ENCODE assay signal across 8 cellular contexts in the genomic region with DNA sequence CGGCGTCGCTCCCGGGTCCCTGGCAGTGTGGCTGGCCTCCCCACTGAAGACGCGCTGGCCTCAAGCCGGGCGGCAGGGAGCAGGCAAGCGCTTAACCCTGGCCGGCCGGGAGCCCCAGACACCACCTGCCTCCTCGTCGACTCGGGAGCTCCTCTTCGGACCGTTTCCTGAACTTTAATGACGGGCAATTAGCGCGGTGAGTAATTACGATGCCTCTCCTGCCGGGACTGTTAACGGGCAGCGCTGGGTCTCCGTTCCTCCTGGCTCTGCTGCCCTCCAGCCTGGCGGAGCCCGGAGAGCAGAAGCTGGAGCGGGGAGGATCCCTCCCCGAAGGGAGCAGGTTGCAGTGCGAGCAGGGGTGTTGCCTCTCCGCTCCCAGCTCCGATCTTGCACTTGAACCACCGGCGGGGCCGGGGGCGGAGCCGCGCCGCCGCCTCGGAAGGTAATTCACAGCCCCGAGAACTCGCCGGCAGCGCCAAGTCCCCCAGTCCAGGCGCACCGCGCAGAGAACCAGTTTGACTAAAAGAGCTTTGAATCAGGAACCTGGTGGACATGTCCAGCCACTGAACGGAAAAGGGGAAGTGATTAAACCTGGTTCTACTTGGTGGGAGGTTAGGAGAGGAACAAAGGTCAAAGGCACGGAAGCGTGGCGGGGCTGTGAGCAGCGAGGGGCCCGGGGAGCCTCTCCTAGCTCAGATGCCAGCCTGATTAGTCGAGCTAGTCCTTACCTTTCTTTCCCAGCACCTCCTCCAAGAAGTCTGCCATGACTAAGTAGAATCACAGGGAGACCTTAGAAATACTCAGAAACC. TPM values are rescaled to one million over a fixed set of nuclear protein-coding genes. Genes with fewer than 3 reads are reported as not detected.
DNase-seq lines count a peak whose midpoint lies in the region; ATAC-seq, FAIRE-seq and TF ChIP-seq lines count a peak whose summit lies in the region.

No MANE protein-coding gene starts in this region.

- peak overlapping the region; percentile 99 for H3K4me2 ChIP-seq in astrocyte (ENCODE audit: low read length)

- peak; percentile 84 for DNase-seq in SKM-1 (lab: John Stamatoyannopoulos, UW; ENCODE audit: unreplicated experiment)
- peak; percentile 5 for DNase-seq in astrocyte (ENCODE audit: low read depth)
- DNase-seq in GDM1 (lab: John Stamatoyannopoulos, UW) = no peak

- peaks cover 3% of the 10 kb centered on the region for H3K4me1 Mint-ChIP-seq in astrocyte (ENCODE audit: low read depth, unreplicated experiment)

- H3K4me1 ChIP-seq in ES-I3 (ENCODE audit: insufficient read depth, low read length) (no peaks in the 10 kb centered on the region), HUES64 (ENCODE audit: insufficient read depth, low read length) (peaks cover 4% of the 10 kb centered on the region; the same call in 1 of the 2 replicates), astrocyte (ENCODE audit: insufficient read depth, low read length) (peaks cover 11% of the 10 kb centered on the region), iPS-20b (ENCODE audit: insufficient read depth, low read length) (peaks cover 5% of the 10 kb centered on the region; the same call in 1 of the 2 replicates)

- H3K36me3 ChIP-seq in ES-I3 (ENCODE audit: insufficient read depth, low read length) = no peaks in the 10 kb centered on the region
- no peaks in the 10 kb centered on the region for H3K36me3 ChIP-seq in HUES64 (ENCODE audit: insufficient read depth, low read length)
- H3K36me3 ChIP-seq in astrocyte (ENCODE audit: insufficient read depth, low read length) = no peaks in the 10 kb centered on the region
- H3K36me3 ChIP-seq in iPS-20b (ENCODE audit: insufficient read depth, low read depth, low read length) = no peaks in the 10 kb centered on the region

- TF ChIP-seq CTCF in astrocyte (IDR thresholded peaks at IDR 0.05; ENCODE audit: insufficient read depth, low read depth, low read length) = no peak

- H3K36me3 Mint-ChIP-seq in astrocyte (ENCODE audit: low read depth, unreplicated experiment) = no peaks in the 10 kb centered on the region

- H4K20me1 ChIP-seq in astrocyte (ENCODE audit: insufficient read depth, low read length) = no peaks in the 10 kb centered on the region

- H3K27me3 Mint-ChIP-seq in astrocyte (ENCODE audit: low read depth, unreplicated experiment) = peaks cover 45% of the 10 kb centered on the region

- H3K4me3 Mint-ChIP-seq in astrocyte (ENCODE audit: unreplicated experiment) = peak overlapping the region; percentile 79

- peak overlapping the region; percentile 91 for H2AFZ ChIP-seq in astrocyte (ENCODE audit: low read depth, low read length)

- H3K9me3 ChIP-seq in ES-I3 (ENCODE audit: control insufficient read depth, insufficient read depth, low read length) (no peaks in the 10 kb centered on the region), HUES64 (ENCODE audit: insufficient read depth, low read depth, low read length) (no peaks in the 10 kb centered on the region), astrocyte (ENCODE audit: insufficient read depth, low read depth, low read length) (no peaks in the 10 kb centered on the region), iPS-20b (ENCODE audit: insufficient read depth, low read depth, low read length) (no peaks in the 10 kb centered on the region)

- ATAC-seq in HG02884 (IDR thresholded peaks at IDR 0.05; ENCODE audit: unreplicated experiment) = no peak

- H3K27ac ChIP-seq in HUES64 (ENCODE audit: low read depth, low read length) (no peak overlapping the region), astrocyte (ENCODE audit: low read depth, low read length) (no peak overlapping the region), iPS-20b (ENCODE audit: low read length) (no peak overlapping the region), skin epidermis (peak overlapping the region in 4 of 21 experiments; percentile 34 to 47 (median 42))

- peaks cover 85% of the 10 kb centered on the region for H3K27me3 ChIP-seq in HUES64 (ENCODE audit: insufficient read depth, low read length)
- H3K27me3 ChIP-seq in astrocyte (ENCODE audit: insufficient read depth, low read length) = peaks cover 68% of the 10 kb centered on the region
- peaks cover 79% of the 10 kb centered on the region for H3K27me3 ChIP-seq in iPS-20b (ENCODE audit: insufficient read depth, low read length)

- H3K9me3 Mint-ChIP-seq in astrocyte (ENCODE audit: unreplicated experiment) = no peaks in the 10 kb centered on the region

- H3K27ac Mint-ChIP-seq in astrocyte (ENCODE audit: unreplicated experiment) = peak overlapping the region; percentile 38

- no peaks in the 10 kb centered on the region for H3K79me2 ChIP-seq in astrocyte (ENCODE audit: insufficient read depth, low read length)

- H3K9ac ChIP-seq in ES-I3 (ENCODE audit: low read depth, low read length) (peak overlapping the region; percentile 63), HUES64 (ENCODE audit: low read depth, low read length) (peak overlapping the region; percentile 73), astrocyte (ENCODE audit: low read length) (peak overlapping the region; percentile 55), iPS-20b (ENCODE audit: low read depth, low read length) (peak overlapping the region; percentile 69; the same call in 1 of the 2 replicates)

- WGBS in HUES64 = under 1% methylated on average over 54 of the region's 54 CpGs

- no peak for FAIRE-seq in astrocyte (lab: Jason Lieb, UNC)

- H3K4me3 ChIP-seq in HUES64 (ENCODE audit: low read length) = peak overlapping the region; percentile 61
- H3K4me3 ChIP-seq in astrocyte (ENCODE audit: insufficient read depth, low read depth, low read length) = peak overlapping the region; percentile 59
- H3K4me3 ChIP-seq in iPS-20b (ENCODE audit: low read length) = peak overlapping the region; percentile 76
- H3K4me3 ChIP-seq in skin epidermis = peak overlapping the region; percentile 28 to 40 (median 37)

RNA-seq across cellular contexts. Expression of a gene that starts 18.3 kb away (rescaled TPM):
- polyA plus RNA-seq in HUES64 (2013, experiment 1 of 2) = 5.4 TPM
- polyA plus RNA-seq in HUES64 (2013, experiment 2 of 2) = 6.1 TPM
- total RNA-seq in astrocyte = 1.5 and 2.7 TPM in 2 replicates

RNA-seq across cellular contexts. Expression of a gene that starts 33.6 kb away (rescaled TPM):
- 19.8 TPM for polyA plus RNA-seq in HUES64 (2013, experiment 1 of 2)
- polyA plus RNA-seq in HUES64 (2013, experiment 2 of 2) = 21.0 TPM
- total RNA-seq in astrocyte = 38.8 and 40.0 TPM in 2 replicates
